Comparison of ENCODE assay signal across 21 cellular contexts in the genomic region with DNA sequence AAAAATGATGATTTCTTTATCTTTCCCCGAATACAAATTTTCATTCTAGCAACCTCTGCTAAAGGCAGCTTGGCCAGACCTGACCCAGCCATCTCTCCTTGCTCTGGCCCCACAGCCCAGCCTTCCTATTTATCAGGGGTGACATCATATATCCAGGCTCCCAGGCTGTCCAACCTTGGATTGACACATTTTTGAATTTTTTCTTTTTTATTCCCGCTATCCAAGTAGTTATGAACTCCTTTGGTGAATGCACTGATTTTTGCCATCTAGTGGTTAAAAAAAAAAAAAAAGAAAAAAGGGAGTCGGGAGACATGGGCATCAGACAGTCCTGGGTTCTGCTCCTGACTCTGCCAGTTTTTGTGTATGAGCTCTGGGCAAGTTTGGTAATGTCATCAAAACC.
DNase-seq lines count a peak whose midpoint lies in the region; TF ChIP-seq lines count a peak whose summit lies in the region.
"Had no signal": no experiment of that assay in that cellular context is flagged by ENCODE, and none has a peak within 500 bp of the region (broad histone marks: within the 10 kb centered on the region; RNA-seq: fewer than 3 reads in every experiment).

No MANE protein-coding gene starts in this region.

- no peak overlapping the region for H3K4me3 ChIP-seq in WERI-Rb-1 (ENCODE audit: low read depth, low read length)
- H3K4me3 ChIP-seq: gastrocnemius medialis, GM23338, SJCRH30 had no signal

- peaks cover 6% of the 10 kb centered on the region for H3K4me1 Mint-ChIP-seq in type B pancreatic cell (ENCODE audit: unreplicated experiment)
- peaks cover 2% of the 10 kb centered on the region for H3K4me1 Mint-ChIP-seq in activated naive CD4-positive, alpha-beta T cell treated with anti-CD3 and anti-CD28 coated beads for 36 hours (ENCODE audit: low read depth)
- H3K4me1 Mint-ChIP-seq: activated naive CD8-positive, alpha-beta T cell treated with anti-CD3 and anti-CD28 coated beads, Interleukin-2, amount 50 U/mL, for 24 hours had no signal

- DNase-seq in ELR (ENCODE audit: low read depth) (peak; percentile 32), M059J (ENCODE audit: low read depth) (peak; percentile 36), WERI-Rb-1 (no peak), type B pancreatic cell (ENCODE audit: extremely low spot score, unreplicated experiment) (no peak), NCI-H1048 (lab: John Stamatoyannopoulos, UW) (no peak)
- DNase-seq in activated naive CD4-positive, alpha-beta T cell treated with anti-CD3 and anti-CD28 coated beads for 36 hours: no peak
- DNase-seq in stimulated activated CD4-positive, alpha-beta T cell treated with anti-CD3 and anti-CD28 coated beads, Interleukin-12 subunit alpha, Interleukin-12 subunit beta, amount 100 ng/mL, for 4 hours: no peak
- DNase-seq: activated CD8-positive, alpha-beta memory T cell treated with anti-CD3 and anti-CD28 coated beads, Interleukin-2, amount 50 U/mL, for 4 hours; activated effector memory CD4-positive, alpha-beta T cell treated with Interleukin-2 at 50 U/mL for 16 hours; activated naive CD8-positive, alpha-beta T cell treated with anti-CD3 and anti-CD28 coated beads, Interleukin-2, amount 50 U/mL, for 24 hours; effector CD4-positive, alpha-beta T cell; EL; gastrocnemius medialis; mammary epithelial cell; NCI-H2171; NCI-H526 treated with DMSO at 0.1 percent for 48 hours; stimulated activated CD4-positive, alpha-beta T cell treated with anti-CD3 and anti-CD28 coated beads, Interleukin-4, amount 100 ng/mL, for 24 hours; stimulated activated naive CD4-positive, alpha-beta T cell treated with Interleukin-2 at 50 U/mL for 16 hours had no signal

- peak overlapping the region; percentile 16 for H3K4me3 Mint-ChIP-seq in type B pancreatic cell
- no peak overlapping the region for H3K4me3 Mint-ChIP-seq in activated naive CD4-positive, alpha-beta T cell treated with anti-CD3 and anti-CD28 coated beads for 36 hours
- H3K4me3 Mint-ChIP-seq: activated naive CD8-positive, alpha-beta T cell treated with anti-CD3 and anti-CD28 coated beads, Interleukin-2, amount 50 U/mL, for 24 hours; GM23338; IgD-negative memory B cell had no signal

- H3K27me3 Mint-ChIP-seq in type B pancreatic cell: no peaks in the 10 kb centered on the region
- peaks cover 6% of the 10 kb centered on the region for H3K27me3 Mint-ChIP-seq in activated naive CD4-positive, alpha-beta T cell treated with anti-CD3 and anti-CD28 coated beads for 36 hours (ENCODE audit: low read depth)

- H3K27me3 ChIP-seq in WERI-Rb-1 (ENCODE audit: insufficient read depth, low read depth, severe bottlenecking): peaks cover 66% of the 10 kb centered on the region
- H3K27me3 ChIP-seq: gastrocnemius medialis, SJCRH30 had no signal

- H3K27ac Mint-ChIP-seq in type B pancreatic cell: no peak overlapping the region
- no peak overlapping the region for H3K27ac Mint-ChIP-seq in activated naive CD4-positive, alpha-beta T cell treated with anti-CD3 and anti-CD28 coated beads for 36 hours
- H3K27ac Mint-ChIP-seq: activated naive CD8-positive, alpha-beta T cell treated with anti-CD3 and anti-CD28 coated beads, Interleukin-2, amount 50 U/mL, for 24 hours; GM23338; IgD-negative memory B cell had no signal

- peaks cover 2% of the 10 kb centered on the region for H3K9me3 ChIP-seq in WERI-Rb-1 (ENCODE audit: severe bottlenecking)
- H3K9me3 ChIP-seq: gastrocnemius medialis, SJCRH30 had no signal

- no peak overlapping the region for H3K27ac ChIP-seq in WERI-Rb-1
- H3K27ac ChIP-seq: gastrocnemius medialis had no signal

- intact Hi-C loops in activated naive CD4-positive, alpha-beta T cell treated with anti-CD3 and anti-CD28 coated beads for 36 hours (cut with micrococcal nuclease): no loop called here

- H3K9me3 Mint-ChIP-seq in type B pancreatic cell: peaks cover 7% of the 10 kb centered on the region
- H3K9me3 Mint-ChIP-seq in activated naive CD4-positive, alpha-beta T cell treated with anti-CD3 and anti-CD28 coated beads for 36 hours: no peaks in the 10 kb centered on the region
- H3K9me3 Mint-ChIP-seq: activated naive CD8-positive, alpha-beta T cell treated with anti-CD3 and anti-CD28 coated beads, Interleukin-2, amount 50 U/mL, for 24 hours; GM23338 had no signal

- no peaks in the 10 kb centered on the region for H3K36me3 Mint-ChIP-seq in type B pancreatic cell
- H3K36me3 Mint-ChIP-seq in activated naive CD4-positive, alpha-beta T cell treated with anti-CD3 and anti-CD28 coated beads for 36 hours (ENCODE audit: low read depth): no peaks in the 10 kb centered on the region

- TF ChIP-seq CTCF in WERI-Rb-1 (IDR thresholded peaks at IDR 0.05; ENCODE audit: low read depth, low read length) (0 out of 2 replicates have a peak, but pooled peaks have one; percentile 2), type B pancreatic cell (conservative IDR thresholded peaks at IDR 0.05) (peak; percentile 38)

- CTCF ChIA-PET in activated naive CD4-positive, alpha-beta T cell treated with anti-CD3 and anti-CD28 coated beads for 36 hours (lab: Charles Lee): interaction anchor here (0.6 to 0.7 kb wide), 2 partner anchors 29 to 652 kb away, joined by 3 to 4 read pairs; no protein-coding TSS in a partner anchor

- H3K36me3 ChIP-seq in WERI-Rb-1: no peaks in the 10 kb centered on the region
- H3K36me3 ChIP-seq: gastrocnemius medialis, SJCRH30 had no signal

Comparison
In these comparisons a context has a peak if more than half of its experiments do, and no peak if none do; other contexts are left out.
1. DNase-seq: peak in ELR (single experiment) and M059J (single experiment); none in WERI-Rb-1 (single experiment), type B pancreatic cell (single experiment), activated naive CD4-positive, alpha-beta T cell treated with anti-CD3 and anti-CD28 coated beads for 36 hours (single experiment), stimulated activated CD4-positive, alpha-beta T cell treated with anti-CD3 and anti-CD28 coated beads, Interleukin-12 subunit alpha, Interleukin-12 subunit beta, amount 100 ng/mL, for 4 hours (single experiment) and NCI-H1048 (single experiment).